ENCODE assay signal across 11 cellular contexts in genomic region chr3:177995733-177996085, GRCh38.
"Had no signal": no experiment of that assay in that cellular context is flagged by ENCODE, and none has a peak within 500 bp of the region (broad histone marks: within the 10 kb centered on the region; RNA-seq: fewer than 3 reads in every experiment).

No MANE protein-coding gene starts in this region.

- H3K4me3 Mint-ChIP-seq: dendritic cell treated with granulocyte-macrophage colony-stimulating factor and Interleukin-4, amounts not matched to agents 40 ng/mL and 50 ng/mL, for 4 days; effector memory CD8-positive, alpha-beta T cell had no signal

- H3K36me3 ChIP-seq: adrenal gland, ovary, SJCRH30, tibial artery, vagina had no signal

- ATAC-seq: effector memory CD8-positive, alpha-beta T cell had no signal

- H3K27ac Mint-ChIP-seq: dendritic cell treated with granulocyte-macrophage colony-stimulating factor and Interleukin-4, amounts not matched to agents 40 ng/mL and 50 ng/mL, for 4 days had no signal

- DNase-seq: adrenal gland; effector memory CD8-positive, alpha-beta T cell; mesendoderm; ovary; SJCRH30; stimulated activated CD4-positive, alpha-beta T cell treated with anti-CD3 and anti-CD28 coated beads, Interleukin-4, amount 100 ng/mL, for 24 hours; tibial artery had no signal

- H3K27ac ChIP-seq: adrenal gland, epithelial cell of prostate, hepatocyte, ovary, SJCRH30, tibial artery, vagina had no signal

- H3K4me1 ChIP-seq: adrenal gland, SJCRH30, tibial artery, vagina had no signal

- H2AFZ ChIP-seq: hepatocyte had no signal

- H3K27me3 ChIP-seq: adrenal gland, hepatocyte, ovary, SJCRH30, tibial artery, vagina had no signal

- H3K79me2 ChIP-seq: hepatocyte had no signal

- H3K4me3 ChIP-seq: adrenal gland, hepatocyte, ovary, SJCRH30, tibial artery, vagina had no signal

- H3K27me3 Mint-ChIP-seq: dendritic cell treated with granulocyte-macrophage colony-stimulating factor and Interleukin-4, amounts not matched to agents 40 ng/mL and 50 ng/mL, for 4 days; effector memory CD8-positive, alpha-beta T cell had no signal
